ENCODE assay signal across 8 cellular contexts in the genomic region with DNA sequence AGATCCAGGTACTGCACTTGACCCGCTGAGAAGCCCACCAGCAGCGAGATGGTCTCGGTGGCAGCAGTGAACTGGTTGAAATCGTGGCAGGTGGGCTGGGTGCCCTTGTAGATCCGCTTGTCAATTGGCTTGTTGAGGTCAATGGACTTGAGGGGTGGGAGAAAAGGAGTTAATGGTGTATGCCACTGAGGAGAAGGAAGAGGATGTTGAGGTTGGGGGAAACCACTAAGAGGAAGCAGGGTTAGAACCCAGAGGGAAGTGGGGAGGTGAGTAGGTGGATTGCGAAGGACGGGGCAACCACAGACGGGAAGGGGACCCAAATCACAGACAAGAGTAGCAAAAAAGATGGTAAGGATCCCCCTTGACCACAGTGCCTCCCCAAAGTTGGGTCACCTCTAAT. TPM values are rescaled to one million over a fixed set of nuclear protein-coding genes. Genes with fewer than 3 reads are reported as not detected.
DNase-seq lines count a peak whose midpoint lies in the region; ATAC-seq, FAIRE-seq and TF ChIP-seq lines count a peak whose summit lies in the region.

No MANE protein-coding gene starts in this region.

- no peaks in the 10 kb centered on the region for H3K9me3 Mint-ChIP-seq in T-helper 2 cell treated with Interferon-gamma antibody and Interleukin-4, amounts not matched to agents 5 μg/mL and 100 μg/mL, for 36 hours

- H3K36me3 ChIP-seq in A673 (ENCODE audit: insufficient read depth, low read length, poor library complexity, severe bottlenecking) (peaks cover 41% of the 10 kb centered on the region), WERI-Rb-1 (peaks cover 43% of the 10 kb centered on the region)

- H3K4me3 ChIP-seq in A673 (ENCODE audit: low read depth, low read length, poor library complexity, severe bottlenecking) (peak overlapping the region; percentile 97), foreskin fibroblast (ENCODE audit: low read depth in 1 of 2, low read length in 2 of 2) (peak overlapping the region; percentile 81 to 96), WERI-Rb-1 (ENCODE audit: low read depth, low read length) (no peak overlapping the region)

- POLR2A ChIA-PET in A673 (lab: Charles Lee; ENCODE audit: low non-redundant PET) = no interaction called here

- H3K4me1 Mint-ChIP-seq in T-helper 2 cell treated with Interferon-gamma antibody and Interleukin-4, amounts not matched to agents 5 μg/mL and 100 μg/mL, for 36 hours (ENCODE audit: low read depth) = peaks cover 26% of the 10 kb centered on the region

- peaks cover 27% of the 10 kb centered on the region for H3K36me3 Mint-ChIP-seq in T-helper 2 cell treated with Interferon-gamma antibody and Interleukin-4, amounts not matched to agents 5 μg/mL and 100 μg/mL, for 36 hours (ENCODE audit: low read depth)

- H3K4me3 Mint-ChIP-seq in T-helper 2 cell treated with Interferon-gamma antibody and Interleukin-4, amounts not matched to agents 5 μg/mL and 100 μg/mL, for 36 hours = peak overlapping the region; percentile 89

- no peaks in the 10 kb centered on the region for H3K9me3 ChIP-seq in A673 (ENCODE audit: low read depth, low read length, poor library complexity, severe bottlenecking)
- no peaks in the 10 kb centered on the region for H3K9me3 ChIP-seq in WERI-Rb-1 (ENCODE audit: severe bottlenecking)

- CTCF ChIA-PET in A673 (lab: Charles Lee) = no interaction called here

- intact Hi-C loops in A673 (cut with micrococcal nuclease; ENCODE audit: unreplicated experiment) = no loop called here

- DNase-seq in A673 (ENCODE audit: low spot score) (no peak), GM18507 (ENCODE audit: extremely low spot score, insufficient read length, low read depth) (no peak), foreskin fibroblast (no peak), WERI-Rb-1 (no peak), H4 (ENCODE audit: low spot score) (no peak)
- DNase-seq in T-helper 2 cell treated with Interferon-gamma antibody and Interleukin-4, amounts not matched to agents 5 μg/mL and 100 μg/mL, for 36 hours (ENCODE audit: low spot score) = peak; percentile 55

- H3K27me3 ChIP-seq in A673 (replicated peaks; ENCODE audit: insufficient read depth, low read depth, low read length, poor library complexity) (no peaks in the 10 kb centered on the region), WERI-Rb-1 (ENCODE audit: insufficient read depth, low read depth, severe bottlenecking) (no peaks in the 10 kb centered on the region)

- H3K4me1 ChIP-seq in A673 (ENCODE audit: insufficient read depth, low read length, poor library complexity, severe bottlenecking) = peaks cover 6% of the 10 kb centered on the region

- TF ChIP-seq CTCF in A673 (conservative IDR thresholded peaks at IDR 0.05; ENCODE audit: low read depth, low read length) (no peak), foreskin fibroblast (IDR thresholded peaks at IDR 0.05; ENCODE audit: low read depth, low read length) (no peak), WERI-Rb-1 (IDR thresholded peaks at IDR 0.05; ENCODE audit: low read depth, low read length) (no peak)

- ATAC-seq in GM19035 (IDR thresholded peaks at IDR 0.05; ENCODE audit: unreplicated experiment) (no peak), HG02981 (IDR thresholded peaks at IDR 0.05; ENCODE audit: unreplicated experiment) (no peak)

- peak; percentile 73 for FAIRE-seq in GM18507 (lab: Jason Lieb, UNC)

- no TSS peak for BruUV-seq in A673 (replicated peaks; lab: Mats Ljungman, UMichigan)

- H3K27me3 Mint-ChIP-seq in T-helper 2 cell treated with Interferon-gamma antibody and Interleukin-4, amounts not matched to agents 5 μg/mL and 100 μg/mL, for 36 hours (ENCODE audit: low read depth) = peaks cover 47% of the 10 kb centered on the region

- H3K27ac ChIP-seq in A673 (ENCODE audit: low read depth, low read length, poor library complexity, severe bottlenecking) (no peak overlapping the region), WERI-Rb-1 (no peak overlapping the region)

- peak overlapping the region; percentile 24 for H3K27ac Mint-ChIP-seq in T-helper 2 cell treated with Interferon-gamma antibody and Interleukin-4, amounts not matched to agents 5 μg/mL and 100 μg/mL, for 36 hours

RNA-seq across cellular contexts. Expression of gene DMWD, which starts 1.7 kb away (rescaled TPM):
- 79.2 and 86.7 TPM in 2 replicates for total RNA-seq in A673 (2021)
- 5.9 and 7.8 TPM in 2 replicates for total RNA-seq in H4 (2014; rRNA removed; shearing (Covaris generic))

RNA-seq across cellular contexts. Expression of gene DMPK, which starts 8.7 kb away (rescaled TPM):
- 79.9 and 82.0 TPM in 2 replicates for total RNA-seq in A673 (2021)
- total RNA-seq in H4 (2014; rRNA removed; shearing (Covaris generic)) = 1.6 and 2.2 TPM in 2 replicates

RNA-seq across cellular contexts. Expression of gene SIX5, which starts 21.9 kb away (rescaled TPM):
- total RNA-seq in A673 (2021) = 23.6 and 26.7 TPM in 2 replicates
- 2.9 and 3.2 TPM in 2 replicates for total RNA-seq in H4 (2014; rRNA removed; shearing (Covaris generic))

RNA-seq across cellular contexts. Expression of gene RSPH6A, which starts 24.2 kb away (rescaled TPM):
- total RNA-seq in A673 (2021) = 0.15 and 0.19 TPM in 2 replicates
- not detected in 2 replicates for total RNA-seq in H4 (2014; rRNA removed; shearing (Covaris generic))

RNA-seq across cellular contexts. Expression of gene MEIOSIN, which starts 57.7 kb away (rescaled TPM):
- not detected in 2 replicates for total RNA-seq in A673 (2021)
- total RNA-seq in H4 (2014; rRNA removed; shearing (Covaris generic)) = not detected in 2 replicates

Comparison
In these comparisons a context has a peak if more than half of its experiments do, and no peak if none do; other contexts are left out.
1. RNA of gene DMPK, which starts 8.7 kb away (total RNA-seq): 79.9 to 82.0 TPM in A673; 1.6 to 2.2 TPM in H4; every median in the first group is over 10 times any median in the second.